Comparison of ENCODE assay signal across 6 cellular contexts in genomic region chr22:37609240-37610152, GRCh38. TPM values are rescaled to one million over a fixed set of nuclear protein-coding genes. Genes with fewer than 3 reads are reported as not detected.
DNase-seq lines count a peak whose midpoint lies in the region; ATAC-seq and TF ChIP-seq lines count a peak whose summit lies in the region.

No MANE protein-coding gene starts in this region.

- H3K9me3 ChIP-seq in SJCRH30 (replicated peaks), result no peaks in the 10 kb centered on the region

- TF ChIP-seq CTCF in glutamatergic neuron (IDR thresholded peaks at IDR 0.05; ENCODE audit: partially characterized antibody, unreplicated experiment) (no peak), type B pancreatic cell (conservative IDR thresholded peaks at IDR 0.05) (no peak)

- H3K4me3 Mint-ChIP-seq in glutamatergic neuron (ENCODE audit: unreplicated experiment) (peak overlapping the region; percentile 98), type B pancreatic cell (peak overlapping the region; percentile 98)

- H3K4me1 ChIP-seq in SJCRH30, result no peaks in the 10 kb centered on the region

- H3K27ac ChIP-seq in SJCRH30, result peak overlapping the region; percentile 85

- H3K27me3 Mint-ChIP-seq in glutamatergic neuron (ENCODE audit: unreplicated experiment), result peaks cover 11% of the 10 kb centered on the region
- no peaks in the 10 kb centered on the region for H3K27me3 Mint-ChIP-seq in type B pancreatic cell

- H3K36me3 ChIP-seq in SJCRH30, result peaks cover under 1% of the 10 kb centered on the region; the same call in 1 of the 2 replicates

- TF ChIP-seq POLR2A in GM15510 (IDR thresholded peaks at IDR 0.05; ENCODE audit: borderline replicate concordance, extremely low read depth, insufficient read length), result peak; percentile 21

- ATAC-seq in HG02623 (IDR thresholded peaks at IDR 0.05; ENCODE audit: unreplicated experiment), result no peak

- DNase-seq in SJCRH30 (no peak), glutamatergic neuron (no peak), type B pancreatic cell (ENCODE audit: extremely low spot score, unreplicated experiment) (no peak), NCI-H1694 (lab: John Stamatoyannopoulos, UW) (no peak)

- H3K4me1 Mint-ChIP-seq in glutamatergic neuron (ENCODE audit: low read depth, unreplicated experiment) (peaks cover 7% of the 10 kb centered on the region), type B pancreatic cell (ENCODE audit: unreplicated experiment) (peaks cover 18% of the 10 kb centered on the region)

- H3K9me3 Mint-ChIP-seq in glutamatergic neuron (ENCODE audit: unreplicated experiment) (peaks cover 10% of the 10 kb centered on the region), type B pancreatic cell (no peaks in the 10 kb centered on the region)

- peak overlapping the region; percentile 93 for H3K27ac Mint-ChIP-seq in glutamatergic neuron (ENCODE audit: unreplicated experiment)
- peak overlapping the region; percentile 95 for H3K27ac Mint-ChIP-seq in type B pancreatic cell

- H3K4me3 ChIP-seq in SJCRH30, result peak overlapping the region; percentile 95

- H3K36me3 Mint-ChIP-seq in glutamatergic neuron (ENCODE audit: unreplicated experiment), result no peaks in the 10 kb centered on the region
- H3K36me3 Mint-ChIP-seq in type B pancreatic cell, result no peaks in the 10 kb centered on the region

- H3K27me3 ChIP-seq in SJCRH30, result peaks cover 6% of the 10 kb centered on the region; the same call in 1 of the 2 replicates

RNA-seq across cellular contexts. Expression of gene GGA1, which starts 0.9 kb away (rescaled TPM):
- 25.1 and 34.1 TPM in 2 replicates for total RNA-seq in SJCRH30 (2014; rRNA removed; shearing (Covaris generic))
- total RNA-seq in glutamatergic neuron (ENCODE audit: unreplicated experiment), result 104 TPM
- 71.8 and 80.2 TPM in 2 replicates for total RNA-seq in type B pancreatic cell (ENCODE audit: low replicate concordance)

RNA-seq across cellular contexts. Expression of gene LGALS2, which starts 29.6 kb away (rescaled TPM):
- not detected in 2 replicates for total RNA-seq in SJCRH30 (2014; rRNA removed; shearing (Covaris generic))
- total RNA-seq in glutamatergic neuron (ENCODE audit: unreplicated experiment) (not detected), type B pancreatic cell (ENCODE audit: low replicate concordance) (2.6 and 8.7 TPM in 2 replicates)

RNA-seq across cellular contexts. Expression of gene SH3BP1, which starts 30.0 kb away (rescaled TPM):
- 6.1 and 6.3 TPM in 2 replicates for total RNA-seq in SJCRH30 (2014; rRNA removed; shearing (Covaris generic))
- 12.7 TPM for total RNA-seq in glutamatergic neuron (ENCODE audit: unreplicated experiment)
- 30.0 and 31.1 TPM in 2 replicates for total RNA-seq in type B pancreatic cell (ENCODE audit: low replicate concordance)

RNA-seq across cellular contexts. Expression of gene PDXP, which starts 49.0 kb away (rescaled TPM):
- 43.3 and 48.3 TPM in 2 replicates for total RNA-seq in SJCRH30 (2014; rRNA removed; shearing (Covaris generic))
- total RNA-seq in glutamatergic neuron (ENCODE audit: unreplicated experiment) (88.1 TPM), type B pancreatic cell (ENCODE audit: low replicate concordance) (15.6 and 30.2 TPM in 2 replicates)

RNA-seq across cellular contexts. Expression of gene CDC42EP1, which starts 49.2 kb away (rescaled TPM):
- 11.9 and 12.4 TPM in 2 replicates for total RNA-seq in SJCRH30 (2014; rRNA removed; shearing (Covaris generic))
- total RNA-seq in glutamatergic neuron (ENCODE audit: unreplicated experiment) (2.1 TPM), type B pancreatic cell (ENCODE audit: low replicate concordance) (20.5 and 30.4 TPM in 2 replicates)
